Comparison of ENCODE assay signal across 14 cellular contexts in genomic region chr2:36499128-36499820, GRCh38.
DNase-seq lines count a peak whose midpoint lies in the region; ATAC-seq, FAIRE-seq and TF ChIP-seq lines count a peak whose summit lies in the region.
"Had no signal": no experiment of that assay in that cellular context is flagged by ENCODE, and none has a peak within 500 bp of the region (broad histone marks: within the 10 kb centered on the region; RNA-seq: fewer than 3 reads in every experiment).

No MANE protein-coding gene starts in this region.

- peak overlapping the region; percentile 83 for H3K27ac Mint-ChIP-seq in Caco-2 (ENCODE audit: unreplicated experiment)
- peak overlapping the region; percentile 1 for H3K27ac Mint-ChIP-seq in endothelial cell (ENCODE audit: unreplicated experiment)
- H3K27ac Mint-ChIP-seq in osteocyte (ENCODE audit: unreplicated experiment), result peak overlapping the region; percentile 12
- H3K27ac Mint-ChIP-seq: CD14-positive monocyte; CD8-positive, alpha-beta T cell had no signal

- POLR2A ChIA-PET in Caco-2 (lab: Charles Lee) (interaction anchor here (0.5 kb wide), 1 partner anchor 39 kb away, joined by 3 read pairs; no protein-coding TSS in a partner anchor), Panc1 (lab: Charles Lee) (no interaction called here)

- TF ChIP-seq CTCF in Caco-2 (IDR thresholded peaks at IDR 0.05; ENCODE audit: insufficient read depth in 1 of 2, low read depth in 1 of 2, low read length in 1 of 2, severe bottlenecking in 1 of 2, unreplicated experiment in 1 of 2), result no peak
- TF ChIP-seq CTCF in Panc1 (IDR thresholded peaks at IDR 0.05), result no peak
- no peak for TF ChIP-seq CTCF in endothelial cell (IDR thresholded peaks at IDR 0.05; ENCODE audit: unreplicated experiment)
- no peak for TF ChIP-seq CTCF in osteocyte (IDR thresholded peaks at IDR 0.05)
- no peak for TF ChIP-seq CTCF in pancreas (IDR thresholded peaks at IDR 0.05)
- TF ChIP-seq CTCF in upper lobe of right lung (IDR thresholded peaks at IDR 0.05), result no peak

- peaks cover 97% of the 10 kb centered on the region for H3K4me1 ChIP-seq in Caco-2
- H3K4me1 ChIP-seq in Panc1 (ENCODE audit: control insufficient read depth, insufficient read depth, low read length), result peaks cover 17% of the 10 kb centered on the region
- H3K4me1 ChIP-seq in pancreas, result no peaks in the 10 kb centered on the region
- peaks cover 3% of the 10 kb centered on the region for H3K4me1 ChIP-seq in upper lobe of right lung
- H3K4me1 ChIP-seq: BE2C had no signal

- H3K4me3 Mint-ChIP-seq in Caco-2 (ENCODE audit: unreplicated experiment) (no peak overlapping the region), endothelial cell (ENCODE audit: unreplicated experiment) (peak overlapping the region; percentile 50), osteocyte (ENCODE audit: unreplicated experiment) (no peak overlapping the region)
- H3K4me3 Mint-ChIP-seq: CD14-positive monocyte; CD8-positive, alpha-beta T cell had no signal

- CTCF ChIA-PET in Caco-2 (lab: Charles Lee), result interaction anchor here (0.8 to 1.1 kb wide), 2 partner anchors 8 to 10 kb away, joined by 3 read pairs; no protein-coding TSS in a partner anchor
- CTCF ChIA-PET in Panc1 (lab: Charles Lee), result no interaction called here

- peaks cover 65% of the 10 kb centered on the region for H3K4me1 Mint-ChIP-seq in Caco-2 (ENCODE audit: low read depth, unreplicated experiment)
- H3K4me1 Mint-ChIP-seq in endothelial cell (ENCODE audit: unreplicated experiment), result peaks cover 10% of the 10 kb centered on the region
- peaks cover 19% of the 10 kb centered on the region for H3K4me1 Mint-ChIP-seq in osteocyte (ENCODE audit: unreplicated experiment)

- H3K27ac ChIP-seq in Panc1 (ENCODE audit: low read length) (peak overlapping the region; percentile 5), pancreas (no peak overlapping the region), upper lobe of right lung (no peak overlapping the region)
- H3K27ac ChIP-seq: HL-60 had no signal

- in situ Hi-C loops in Panc1 (cut with HindIII; ENCODE audit: low pct_unique_long_range_greater_than_20kb, low sequenced_read_pairs), result no loop called here

- H3K36me3 ChIP-seq in Caco-2 (ENCODE audit: control insufficient read depth, insufficient read depth, low read length) (peaks cover 1% of the 10 kb centered on the region; the same call in 1 of the 2 replicates), Panc1 (ENCODE audit: control insufficient read depth, insufficient read depth, low read length) (peaks cover 62% of the 10 kb centered on the region), pancreas (peaks cover 0 to 4% (median 0%) of the 10 kb centered on the region in 3 donors), upper lobe of right lung (peaks cover 44% of the 10 kb centered on the region)
- H3K36me3 ChIP-seq: BE2C had no signal

- H3K9me3 ChIP-seq in Caco-2 (no peaks in the 10 kb centered on the region), Panc1 (ENCODE audit: control insufficient read depth, insufficient read depth, low read depth, low read length) (no peaks in the 10 kb centered on the region), pancreas (no peaks in the 10 kb centered on the region), upper lobe of right lung (no peaks in the 10 kb centered on the region)
- H3K9me3 ChIP-seq: BE2C had no signal

- H3K4me3 ChIP-seq in Caco-2 (ENCODE audit: low read depth, low read length) (no peak overlapping the region), Panc1 (ENCODE audit: low read depth in 2 of 2, low read length in 2 of 2) (no peak overlapping the region), pancreas (no peak overlapping the region), upper lobe of right lung (no peak overlapping the region)

- ATAC-seq in Panc1 (no peak), pancreas (no peak), upper lobe of right lung (no peak)
- ATAC-seq: CD8-positive, alpha-beta T cell had no signal

- H3K9me3 Mint-ChIP-seq in Caco-2 (ENCODE audit: unreplicated experiment), result no peaks in the 10 kb centered on the region
- no peaks in the 10 kb centered on the region for H3K9me3 Mint-ChIP-seq in endothelial cell (ENCODE audit: unreplicated experiment)
- no peaks in the 10 kb centered on the region for H3K9me3 Mint-ChIP-seq in osteocyte (ENCODE audit: unreplicated experiment)
- H3K9me3 Mint-ChIP-seq: CD14-positive monocyte; CD8-positive, alpha-beta T cell had no signal

- FAIRE-seq in pancreas (lab: Jason Lieb, UNC), result no peak

- H3K27me3 Mint-ChIP-seq in Caco-2 (ENCODE audit: insufficient read depth, unreplicated experiment) (no peaks in the 10 kb centered on the region), endothelial cell (ENCODE audit: unreplicated experiment) (no peaks in the 10 kb centered on the region), osteocyte (ENCODE audit: unreplicated experiment) (no peaks in the 10 kb centered on the region)

- intact Hi-C loops in Caco-2 (cut with micrococcal nuclease; ENCODE audit: unreplicated experiment), result no loop called here
- intact Hi-C loops in Panc1 (cut with micrococcal nuclease; ENCODE audit: unreplicated experiment), result no loop called here
- intact Hi-C loops in pancreas (cut with DNase I), result no loop called here
- intact Hi-C loops in upper lobe of right lung (cut with DNase I), result no loop called here

- DNase-seq in Caco-2 (no peak), Panc1 (ENCODE audit: low read depth, low spot score) (no peak), endothelial cell (ENCODE audit: low spot score) (no peak), osteocyte (ENCODE audit: extremely low spot score, unreplicated experiment) (no peak), pancreas (no peak), OCI-M2 (lab: John Stamatoyannopoulos, UW; ENCODE audit: unreplicated experiment) (no peak), upper lobe of right lung (no peak), hypothalamus (lab: John Stamatoyannopoulos, UW) (no peak)
- DNase-seq: BE2C; CD8-positive, alpha-beta T cell; COR-L47; HCEC 1CT had no signal

- H3K27me3 ChIP-seq in Caco-2 (replicated peaks; ENCODE audit: control insufficient read depth, insufficient read depth, low read length) (no peaks in the 10 kb centered on the region), Panc1 (ENCODE audit: control insufficient read depth, insufficient read depth, low read length) (no peaks in the 10 kb centered on the region), pancreas (no peaks in the 10 kb centered on the region), upper lobe of right lung (no peaks in the 10 kb centered on the region)
- H3K27me3 ChIP-seq: BE2C had no signal

- no TSS peak for BruUV-seq in Caco-2 (replicated peaks; lab: Mats Ljungman, UMichigan)
- BruUV-seq in Panc1 (replicated peaks; lab: Mats Ljungman, UMichigan), result no TSS peak

- WGBS in pancreas, 2 donors, result 84 to 92% methylated on average over 6 of the region's 6 CpGs

- H3K36me3 Mint-ChIP-seq in Caco-2 (ENCODE audit: insufficient read depth, unreplicated experiment) (peaks cover 98% of the 10 kb centered on the region), endothelial cell (ENCODE audit: low read depth, unreplicated experiment) (peaks cover 33% of the 10 kb centered on the region), osteocyte (ENCODE audit: unreplicated experiment) (peaks cover 37% of the 10 kb centered on the region)
- H3K36me3 Mint-ChIP-seq: CD14-positive monocyte; CD8-positive, alpha-beta T cell had no signal

Comparison
In these comparisons a context has a peak if more than half of its experiments do, and no peak if none do; other contexts are left out.
1. H3K27ac Mint-ChIP-seq: peak in every context shown above with its lines; median percentile 83 in Caco-2; 12 in osteocyte; 1 in endothelial cell.